In genomic region chr10:5584895-5585516, GRCh38 we compare ENCODE assay signal across 9 cellular contexts.
DNase-seq lines count a peak whose midpoint lies in the region; ATAC-seq, FAIRE-seq and TF ChIP-seq lines count a peak whose summit lies in the region.
"Had no signal": no experiment of that assay in that cellular context is flagged by ENCODE, and none has a peak within 500 bp of the region (broad histone marks: within the 10 kb centered on the region; RNA-seq: fewer than 3 reads in every experiment).

No MANE protein-coding gene starts in this region.

- H3K9ac ChIP-seq in keratinocyte (ENCODE audit: control insufficient read depth, extremely low read depth, insufficient read depth, low read length), result peak overlapping the region; percentile 69

- H3K4me3 ChIP-seq in Panc1 (ENCODE audit: low read depth in 2 of 2, low read length in 2 of 2) (no peak overlapping the region), keratinocyte (ENCODE audit: control insufficient read depth in 2 of 3, extremely low read depth in 1 of 3, insufficient read depth in 2 of 3, low read depth in 1 of 3, low read length in 3 of 3) (peak overlapping the region in 1 of 3 experiments; percentile 21)

- H3K27me3 ChIP-seq in Panc1 (ENCODE audit: control insufficient read depth, insufficient read depth, low read length) (no peaks in the 10 kb centered on the region), keratinocyte (ENCODE audit: control insufficient read depth, extremely low read depth, insufficient read depth, low read length) (no peaks in the 10 kb centered on the region)

- FAIRE-seq in keratinocyte (lab: Jason Lieb, UNC), result peak; percentile 99

- intact Hi-C loops in Panc1 (cut with micrococcal nuclease; ENCODE audit: unreplicated experiment), result no loop called here

- H2AFZ ChIP-seq in keratinocyte (ENCODE audit: control insufficient read depth, low read length), result no peak overlapping the region

- H3K9me3 ChIP-seq in Panc1 (ENCODE audit: control insufficient read depth, insufficient read depth, low read depth, low read length) (no peaks in the 10 kb centered on the region), keratinocyte (ENCODE audit: control insufficient read depth, low read depth, low read length) (no peaks in the 10 kb centered on the region)

- H3K36me3 ChIP-seq in Panc1 (ENCODE audit: control insufficient read depth, insufficient read depth, low read length) (no peaks in the 10 kb centered on the region), keratinocyte (ENCODE audit: control insufficient read depth in 2 of 2, extremely low read depth in 1 of 2, insufficient read depth in 2 of 2, low read length in 2 of 2) (no peaks in the 10 kb centered on the region)

- dilution Hi-C loops in keratinocyte (cut with MboI; ENCODE audit: extremely low pct_ligation_motif_present, low sequenced_read_pairs), result no loop called here

- TF ChIP-seq CTCF in Panc1 (IDR thresholded peaks at IDR 0.05), result no peak
- TF ChIP-seq CTCF in keratinocyte (optimal IDR thresholded peaks at IDR 0.05 in 1 of 3, IDR thresholded peaks at IDR 0.05 in 1 of 3, conservative IDR thresholded peaks at IDR 0.05 in 1 of 3; ENCODE audit: extremely low read depth in 1 of 3, insufficient read depth in 2 of 3, low read length in 3 of 3), result peak; percentile 5 to 31 (median 6)

- no TSS peak for BruUV-seq in Panc1 (replicated peaks; lab: Mats Ljungman, UMichigan)

- H3K4me2 ChIP-seq in keratinocyte (ENCODE audit: control insufficient read depth, extremely low read depth, insufficient read depth, low read depth, low read length), result peak overlapping the region; percentile 48

- in situ Hi-C loops in Panc1 (cut with HindIII; ENCODE audit: low pct_unique_long_range_greater_than_20kb, low sequenced_read_pairs), result no loop called here

- no peaks in the 10 kb centered on the region for H3K9me1 ChIP-seq in keratinocyte (ENCODE audit: control insufficient read depth, extremely low read depth, insufficient read depth, low read length)

- H3K79me2 ChIP-seq in keratinocyte (ENCODE audit: control insufficient read depth, insufficient read depth, low read length), result no peaks in the 10 kb centered on the region

- no peak overlapping the region for H3K27ac ChIP-seq in Panc1 (ENCODE audit: low read length)
- peak overlapping the region; percentile 92 for H3K27ac ChIP-seq in keratinocyte (ENCODE audit: control insufficient read depth, insufficient read depth, low read length)

- CTCF ChIA-PET in Panc1 (lab: Charles Lee), result interaction anchor here (0.7 kb wide), 1 partner anchor 64 kb away, joined by 3 read pairs; no protein-coding TSS in a partner anchor

- POLR2A ChIA-PET in Panc1 (lab: Charles Lee), result no interaction called here

- H4K20me1 ChIP-seq in keratinocyte (ENCODE audit: control insufficient read depth, extremely low read depth, insufficient read depth, low read length), result no peaks in the 10 kb centered on the region

- H3K4me1 ChIP-seq in Panc1 (ENCODE audit: control insufficient read depth, insufficient read depth, low read length) (peaks cover under 1% of the 10 kb centered on the region; the same call in 1 of the 2 replicates), keratinocyte (ENCODE audit: control insufficient read depth, extremely low read depth, insufficient read depth, low read length) (peaks cover 46% of the 10 kb centered on the region)

- peak; percentile 99 for DNase-seq in EL
- DNase-seq in Panc1 (ENCODE audit: low read depth, low spot score), result peak; percentile 20
- DNase-seq in keratinocyte (ENCODE audit: low read depth, low spot score), result peak; percentile 97
- DNase-seq in NCI-H2081 (lab: John Stamatoyannopoulos, UW), result no peak
- no peak for DNase-seq in NCI-H2227 treated with DMSO at 0.1 percent for 48 hours (lab: John Stamatoyannopoulos, UW)
- DNase-seq in activated T-cell treated with anti-CD3 and anti-CD28 coated beads, Interleukin-2, amount 50 U/mL, for 1 hour, result no peak
- no peak for DNase-seq in NCI-H82 treated with DMSO at 0.1 percent for 48 hours (lab: John Stamatoyannopoulos, UW; ENCODE audit: unreplicated experiment)
- DNase-seq: natural killer cell had no signal

- ATAC-seq in GM21786 (IDR thresholded peaks at IDR 0.05; ENCODE audit: unreplicated experiment), result peak; percentile 35
- ATAC-seq in Panc1, result peak; percentile 86

Comparison
In these comparisons a context has a peak if more than half of its experiments do, and no peak if none do; other contexts are left out.
1. DNase-seq: peak in EL (single experiment), Panc1 (single experiment) and keratinocyte (single experiment); none in NCI-H2081 (0 of 2), NCI-H2227 treated with DMSO at 0.1 percent for 48 hours (single experiment), activated T-cell treated with anti-CD3 and anti-CD28 coated beads, Interleukin-2, amount 50 U/mL, for 1 hour (single experiment) and NCI-H82 treated with DMSO at 0.1 percent for 48 hours (single experiment).